ENCODE assay signal across 1 cellular context in the genomic region with DNA sequence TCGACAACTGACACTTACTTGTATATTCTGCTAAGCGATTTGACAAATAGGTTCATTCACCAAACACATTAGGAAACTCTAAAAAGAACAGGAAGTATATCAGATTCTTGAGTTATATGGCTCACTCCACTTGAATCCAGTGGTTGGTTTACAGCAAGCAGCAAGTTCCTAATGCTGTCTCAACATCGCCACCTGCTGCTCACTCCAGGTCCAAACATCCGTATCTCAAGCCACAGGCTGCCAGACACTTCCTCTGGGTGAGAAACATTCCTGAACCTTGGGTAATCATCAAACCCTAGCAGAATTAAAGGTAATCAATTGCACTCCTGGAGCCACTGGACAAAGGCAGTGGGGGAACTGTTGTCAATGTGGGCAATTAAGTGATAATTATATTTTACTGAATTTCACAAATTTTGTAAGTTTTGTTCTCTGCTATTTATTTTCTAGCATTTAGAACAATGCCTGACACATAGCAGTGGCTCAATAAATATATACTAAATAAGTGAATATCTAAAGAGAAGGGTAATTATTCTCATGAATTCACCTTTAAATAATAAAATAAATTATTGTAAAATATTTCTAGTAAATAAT.
TF ChIP-seq lines count a peak whose summit lies in the region.

No MANE protein-coding gene starts in this region.

TF ChIP-seq in HepG2, 621 proteins besides CTCF, POLR2A, EP300 and RAD21 (continued from another document):
- TF ChIP-seq, protein P1, sequence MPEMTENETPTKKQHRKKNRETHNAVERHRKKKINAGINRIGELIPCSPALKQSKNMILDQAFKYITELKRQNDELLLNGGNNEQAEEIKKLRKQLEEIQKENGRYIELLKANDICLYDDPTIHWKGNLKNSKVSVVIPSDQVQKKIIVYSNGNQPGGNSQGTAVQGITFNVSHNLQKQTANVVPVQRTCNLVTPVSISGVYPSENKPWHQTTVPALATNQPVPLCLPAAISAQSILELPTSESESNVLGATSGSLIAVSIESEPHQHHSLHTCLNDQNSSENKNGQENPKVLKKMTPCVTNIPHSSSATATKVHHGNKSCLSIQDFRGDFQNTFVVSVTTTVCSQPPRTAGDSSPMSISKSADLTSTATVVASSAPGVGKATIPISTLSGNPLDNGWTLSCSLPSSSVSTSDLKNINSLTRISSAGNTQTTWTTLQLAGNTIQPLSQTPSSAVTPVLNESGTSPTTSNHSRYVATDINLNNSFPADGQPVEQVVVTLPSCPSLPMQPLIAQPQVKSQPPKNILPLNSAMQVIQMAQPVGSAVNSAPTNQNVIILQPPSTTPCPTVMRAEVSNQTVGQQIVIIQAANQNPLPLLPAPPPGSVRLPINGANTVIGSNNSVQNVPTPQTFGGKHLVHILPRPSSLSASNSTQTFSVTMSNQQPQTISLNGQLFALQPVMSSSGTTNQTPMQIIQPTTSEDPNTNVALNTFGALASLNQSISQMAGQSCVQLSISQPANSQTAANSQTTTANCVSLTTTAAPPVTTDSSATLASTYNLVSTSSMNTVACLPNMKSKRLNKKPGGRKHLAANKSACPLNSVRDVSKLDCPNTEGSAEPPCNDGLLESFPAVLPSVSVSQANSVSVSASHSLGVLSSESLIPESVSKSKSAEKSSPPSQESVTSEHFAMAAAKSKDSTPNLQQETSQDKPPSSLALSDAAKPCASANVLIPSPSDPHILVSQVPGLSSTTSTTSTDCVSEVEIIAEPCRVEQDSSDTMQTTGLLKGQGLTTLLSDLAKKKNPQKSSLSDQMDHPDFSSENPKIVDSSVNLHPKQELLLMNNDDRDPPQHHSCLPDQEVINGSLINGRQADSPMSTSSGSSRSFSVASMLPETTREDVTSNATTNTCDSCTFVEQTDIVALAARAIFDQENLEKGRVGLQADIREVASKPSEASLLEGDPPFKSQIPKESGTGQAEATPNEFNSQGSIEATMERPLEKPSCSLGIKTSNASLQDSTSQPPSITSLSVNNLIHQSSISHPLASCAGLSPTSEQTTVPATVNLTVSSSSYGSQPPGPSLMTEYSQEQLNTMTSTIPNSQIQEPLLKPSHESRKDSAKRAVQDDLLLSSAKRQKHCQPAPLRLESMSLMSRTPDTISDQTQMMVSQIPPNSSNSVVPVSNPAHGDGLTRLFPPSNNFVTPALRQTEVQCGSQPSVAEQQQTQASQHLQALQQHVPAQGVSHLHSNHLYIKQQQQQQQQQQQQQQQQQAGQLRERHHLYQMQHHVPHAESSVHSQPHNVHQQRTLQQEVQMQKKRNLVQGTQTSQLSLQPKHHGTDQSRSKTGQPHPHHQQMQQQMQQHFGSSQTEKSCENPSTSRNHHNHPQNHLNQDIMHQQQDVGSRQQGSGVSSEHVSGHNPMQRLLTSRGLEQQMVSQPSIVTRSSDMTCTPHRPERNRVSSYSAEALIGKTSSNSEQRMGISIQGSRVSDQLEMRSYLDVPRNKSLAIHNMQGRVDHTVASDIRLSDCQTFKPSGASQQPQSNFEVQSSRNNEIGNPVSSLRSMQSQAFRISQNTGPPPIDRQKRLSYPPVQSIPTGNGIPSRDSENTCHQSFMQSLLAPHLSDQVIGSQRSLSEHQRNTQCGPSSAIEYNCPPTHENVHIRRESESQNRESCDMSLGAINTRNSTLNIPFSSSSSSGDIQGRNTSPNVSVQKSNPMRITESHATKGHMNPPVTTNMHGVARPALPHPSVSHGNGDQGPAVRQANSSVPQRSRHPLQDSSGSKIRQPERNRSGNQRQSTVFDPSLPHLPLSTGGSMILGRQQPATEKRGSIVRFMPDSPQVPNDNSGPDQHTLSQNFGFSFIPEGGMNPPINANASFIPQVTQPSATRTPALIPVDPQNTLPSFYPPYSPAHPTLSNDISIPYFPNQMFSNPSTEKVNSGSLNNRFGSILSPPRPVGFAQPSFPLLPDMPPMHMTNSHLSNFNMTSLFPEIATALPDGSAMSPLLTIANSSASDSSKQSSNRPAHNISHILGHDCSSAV (CRISPR knock-in tag; IDR thresholded peaks at IDR 0.05; ENCODE audit: borderline replicate concordance): no peak
- TF ChIP-seq SMC3 (IDR thresholded peaks at IDR 0.05; ENCODE audit: low read length) (peak; percentile 92), ZKSCAN1 (IDR thresholded peaks at IDR 0.05; ENCODE audit: low read length) (0 out of 2 replicates have a peak, but pooled peaks have one; percentile 17), ZNF343 (CRISPR knock-in tag; IDR thresholded peaks at IDR 0.05) (no peak), SOX5 (CRISPR knock-in tag; IDR thresholded peaks at IDR 0.05; ENCODE audit: borderline replicate concordance) (no peak), RBAK (CRISPR knock-in tag; IDR thresholded peaks at IDR 0.05) (0 out of 2 replicates have a peak, but pooled peaks have one; percentile 47), GFI1 (CRISPR knock-in tag; IDR thresholded peaks at IDR 0.05; ENCODE audit: borderline replicate concordance) (no peak), CBX2 (IDR thresholded peaks at IDR 0.05; ENCODE audit: low read depth, low read length) (no peak), CBX2 (CRISPR knock-in tag; IDR thresholded peaks at IDR 0.05; ENCODE audit: low read depth) (no peak), GABPB1 (CRISPR knock-in tag; IDR thresholded peaks at IDR 0.05) (peak; percentile 28; the same call in 1 of the 2 replicates), ERF (CRISPR knock-in tag; IDR thresholded peaks at IDR 0.05) (0 out of 2 replicates have a peak, but pooled peaks have one; percentile 25)
- TF ChIP-seq, protein P2, sequence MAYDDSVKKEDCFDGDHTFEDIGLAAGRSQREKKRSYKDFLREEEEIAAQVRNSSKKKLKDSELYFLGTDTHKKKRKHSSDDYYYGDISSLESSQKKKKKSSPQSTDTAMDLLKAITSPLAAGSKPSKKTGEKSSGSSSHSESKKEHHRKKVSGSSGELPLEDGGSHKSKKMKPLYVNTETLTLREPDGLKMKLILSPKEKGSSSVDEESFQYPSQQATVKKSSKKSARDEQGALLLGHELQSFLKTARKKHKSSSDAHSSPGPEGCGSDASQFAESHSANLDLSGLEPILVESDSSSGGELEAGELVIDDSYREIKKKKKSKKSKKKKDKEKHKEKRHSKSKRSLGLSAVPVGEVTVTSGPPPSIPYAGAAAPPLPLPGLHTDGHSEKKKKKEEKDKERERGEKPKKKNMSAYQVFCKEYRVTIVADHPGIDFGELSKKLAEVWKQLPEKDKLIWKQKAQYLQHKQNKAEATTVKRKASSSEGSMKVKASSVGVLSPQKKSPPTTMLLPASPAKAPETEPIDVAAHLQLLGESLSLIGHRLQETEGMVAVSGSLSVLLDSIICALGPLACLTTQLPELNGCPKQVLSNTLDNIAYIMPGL (CRISPR knock-in tag; IDR thresholded peaks at IDR 0.05; ENCODE audit: borderline replicate concordance in 1 of 2, low read depth in 1 of 2): 0 out of 4 replicates have a peak, but pooled peaks of 1 of the 2 experiments have one; percentile 30
